ENCODE assay signal across 18 cellular contexts in genomic region chr1:76381450-76382108, GRCh38.
A peak's percentile ranks its signal among the peaks of the same experiment; 100 is the strongest.
DNase-seq lines count a peak whose midpoint lies in the region; ATAC-seq, FAIRE-seq and TF ChIP-seq lines count a peak whose summit lies in the region.
"Had no signal": no experiment of that assay in that cellular context is flagged by ENCODE, and none has a peak within 500 bp of the region (broad histone marks: within the 10 kb centered on the region; RNA-seq: fewer than 3 reads in every experiment).

No MANE protein-coding gene starts in this region.

- TF ChIP-seq CTCF in AG09319 (IDR thresholded peaks at IDR 0.05; ENCODE audit: low read depth, low read length): no peak
- TF ChIP-seq CTCF in WTC11 (IDR thresholded peaks at IDR 0.05): no peak
- no peak for TF ChIP-seq CTCF in endodermal cell (conservative IDR thresholded peaks at IDR 0.05)
- no peak for TF ChIP-seq CTCF in left lung (IDR thresholded peaks at IDR 0.05)
- TF ChIP-seq CTCF in glutamatergic neuron (IDR thresholded peaks at IDR 0.05; ENCODE audit: partially characterized antibody, unreplicated experiment): no peak

- peak; percentile 11 for DNase-seq in AG09319 (ENCODE audit: extremely low read depth, low read depth)
- no peak for DNase-seq in WTC11 (ENCODE audit: low spot score)
- DNase-seq in endodermal cell: no peak
- DNase-seq in left lung: no peak
- no peak for DNase-seq in glutamatergic neuron
- no peak for DNase-seq in urothelium cell line (ENCODE audit: low spot score)
- DNase-seq: Calu3; CD4-positive, alpha-beta T cell; DND-41; KG1; NCI-H1048; NCI-H146; NCI-H226; NCI-H526 treated with DMSO at 0.1 percent for 48 hours; OCI-M1; RPMI8226 had no signal

- 65 to 80% methylated on average over 1 of the region's 1 CpG for WGBS in endodermal cell (ENCODE audit: insufficient coverage in 1 of 2, insufficient read length in 1 of 2), 2 experiments

- no peak for FAIRE-seq in urothelium cell line (lab: Jason Lieb, UNC)

- H3K4me3 Mint-ChIP-seq in WTC11: no peak overlapping the region
- H3K4me3 Mint-ChIP-seq in endodermal cell: no peak overlapping the region
- no peak overlapping the region for H3K4me3 Mint-ChIP-seq in glutamatergic neuron (ENCODE audit: unreplicated experiment)
- H3K4me3 Mint-ChIP-seq: CD4-positive, alpha-beta T cell had no signal

- intact Hi-C loops in left lung (cut with DNase I): no loop called here

- no peak overlapping the region for H3K9ac ChIP-seq in endodermal cell (ENCODE audit: extremely low read depth, low read length, poor library complexity, severe bottlenecking)

- H3K27me3 ChIP-seq in endodermal cell (ENCODE audit: control insufficient read depth, insufficient read depth, low read length, poor library complexity, severe bottlenecking) (no peaks in the 10 kb centered on the region), left lung (no peaks in the 10 kb centered on the region)

- H3K4me1 Mint-ChIP-seq in WTC11 (peaks cover 36% of the 10 kb centered on the region), endodermal cell (peaks cover 15% of the 10 kb centered on the region), glutamatergic neuron (ENCODE audit: low read depth, unreplicated experiment) (peaks cover 5% of the 10 kb centered on the region)

- H3K27ac Mint-ChIP-seq in WTC11 (peak overlapping the region; percentile 69), endodermal cell (peak overlapping the region; percentile 1), glutamatergic neuron (ENCODE audit: unreplicated experiment) (no peak overlapping the region)
- H3K27ac Mint-ChIP-seq: CD4-positive, alpha-beta T cell had no signal

- no peaks in the 10 kb centered on the region for H3K9me3 ChIP-seq in endodermal cell (ENCODE audit: control insufficient read depth, low read length)
- peaks cover 0 to 1% of the 10 kb centered on the region in 2 donors for H3K9me3 ChIP-seq in left lung

- H3K36me3 ChIP-seq in endodermal cell (ENCODE audit: control insufficient read depth, insufficient read depth, low read length) (no peaks in the 10 kb centered on the region), left lung (no peaks in the 10 kb centered on the region)

- H3K4me3 ChIP-seq in endodermal cell (ENCODE audit: low read length) (no peak overlapping the region), left lung (no peak overlapping the region)

- CTCF ChIA-PET in WTC11 (lab: Charles Lee): no interaction called here

- peaks cover 3% of the 10 kb centered on the region for H3K36me3 Mint-ChIP-seq in WTC11
- H3K36me3 Mint-ChIP-seq in endodermal cell (ENCODE audit: low read depth): no peaks in the 10 kb centered on the region
- H3K36me3 Mint-ChIP-seq in glutamatergic neuron (ENCODE audit: unreplicated experiment): no peaks in the 10 kb centered on the region

- H3K9me3 Mint-ChIP-seq in WTC11: peaks cover 14% of the 10 kb centered on the region; the same call in 1 of the 2 replicates
- H3K9me3 Mint-ChIP-seq in endodermal cell: no peaks in the 10 kb centered on the region
- H3K9me3 Mint-ChIP-seq in glutamatergic neuron (ENCODE audit: unreplicated experiment): no peaks in the 10 kb centered on the region

- H3K4me1 ChIP-seq in endodermal cell (ENCODE audit: control insufficient read depth, insufficient read depth, low read length): no peaks in the 10 kb centered on the region
- H3K4me1 ChIP-seq in left lung: no peaks in the 10 kb centered on the region

- H3K27me3 Mint-ChIP-seq in WTC11 (ENCODE audit: low read depth) (no peaks in the 10 kb centered on the region), endodermal cell (ENCODE audit: insufficient read depth) (no peaks in the 10 kb centered on the region), glutamatergic neuron (ENCODE audit: unreplicated experiment) (no peaks in the 10 kb centered on the region)
- H3K27me3 Mint-ChIP-seq: CD4-positive, alpha-beta T cell had no signal

- no peak overlapping the region for H3K27ac ChIP-seq in endodermal cell (ENCODE audit: low read depth, low read length)
- no peak overlapping the region for H3K27ac ChIP-seq in left lung

- POLR2A ChIA-PET in WTC11 (lab: Charles Lee): no interaction called here

- ATAC-seq in WTC11 (peak; percentile 68), left lung (peak; percentile 24), HG02642 (IDR thresholded peaks at IDR 0.05; ENCODE audit: poor library complexity, unreplicated experiment) (no peak), GM21526 (IDR thresholded peaks at IDR 0.05; ENCODE audit: low FRiP score, unreplicated experiment) (no peak)

TF ChIP-seq in WTC11, 78 proteins besides CTCF, POLR2A, EP300 and RAD21:
- TF ChIP-seq CBFB (CRISPR knock-in tag; IDR thresholded peaks at IDR 0.05; ENCODE audit: low read depth) (no peak), TEAD1 (CRISPR knock-in tag; IDR thresholded peaks at IDR 0.05) (peak; percentile 49; the same call in 1 of the 2 replicates), USF1 (CRISPR knock-in tag; IDR thresholded peaks at IDR 0.05) (0 out of 2 replicates have a peak, but pooled peaks have one; percentile 21), SP1 (CRISPR knock-in tag; conservative IDR thresholded peaks at IDR 0.05) (no peak), USF2 (CRISPR knock-in tag; IDR thresholded peaks at IDR 0.05) (peak; percentile 43)

Comparison
In these comparisons a context has a peak if more than half of its experiments do, and no peak if none do; other contexts are left out.
1. ATAC-seq: peak in WTC11 (single experiment) and left lung (single experiment); none in HG02642 (single experiment) and GM21526 (single experiment).